In the genomic region with DNA sequence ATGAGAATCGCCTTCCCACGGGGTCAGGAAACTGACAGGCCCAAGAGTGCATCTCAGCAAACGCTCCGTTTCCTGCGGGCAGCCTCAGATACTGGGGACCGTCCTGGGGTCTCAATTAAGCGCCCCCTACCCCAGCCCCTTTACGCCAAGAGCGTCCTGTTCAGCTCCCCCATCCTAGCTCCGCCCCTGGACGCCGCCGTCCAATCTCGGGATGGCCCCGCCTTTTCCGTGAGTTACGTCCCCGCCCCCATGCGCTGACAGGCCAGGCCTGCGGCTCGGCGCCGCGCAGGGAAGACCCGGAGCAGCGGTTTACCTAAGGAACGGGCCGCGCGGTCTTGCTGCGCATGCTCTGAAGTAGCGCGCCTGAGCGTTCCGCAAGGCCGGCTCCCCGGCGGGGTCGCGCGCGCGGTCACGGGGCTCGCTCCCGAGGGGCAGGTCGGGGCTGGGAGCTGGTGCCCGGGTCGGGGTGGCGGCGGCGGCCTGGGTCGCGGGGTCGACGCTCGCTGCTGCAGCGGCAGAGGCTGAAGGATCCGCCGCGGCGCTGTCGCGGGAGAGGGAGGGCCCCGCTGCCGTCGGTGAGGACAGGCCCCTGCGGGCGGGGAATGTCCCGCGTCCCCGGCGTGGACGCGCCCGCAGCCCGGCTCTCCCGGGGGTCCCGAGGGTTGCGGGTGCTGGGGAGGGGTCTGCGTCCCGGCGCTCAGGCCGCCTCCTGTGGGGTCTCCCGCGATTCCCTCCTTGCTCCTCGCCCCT, we compare ENCODE assay signal across 8 cellular contexts. TPM values are rescaled to one million over a fixed set of nuclear protein-coding genes. Genes with fewer than 3 reads are reported as not detected.
DNase-seq lines count a peak whose midpoint lies in the region; ATAC-seq and TF ChIP-seq lines count a peak whose summit lies in the region.

A gene with protein sequence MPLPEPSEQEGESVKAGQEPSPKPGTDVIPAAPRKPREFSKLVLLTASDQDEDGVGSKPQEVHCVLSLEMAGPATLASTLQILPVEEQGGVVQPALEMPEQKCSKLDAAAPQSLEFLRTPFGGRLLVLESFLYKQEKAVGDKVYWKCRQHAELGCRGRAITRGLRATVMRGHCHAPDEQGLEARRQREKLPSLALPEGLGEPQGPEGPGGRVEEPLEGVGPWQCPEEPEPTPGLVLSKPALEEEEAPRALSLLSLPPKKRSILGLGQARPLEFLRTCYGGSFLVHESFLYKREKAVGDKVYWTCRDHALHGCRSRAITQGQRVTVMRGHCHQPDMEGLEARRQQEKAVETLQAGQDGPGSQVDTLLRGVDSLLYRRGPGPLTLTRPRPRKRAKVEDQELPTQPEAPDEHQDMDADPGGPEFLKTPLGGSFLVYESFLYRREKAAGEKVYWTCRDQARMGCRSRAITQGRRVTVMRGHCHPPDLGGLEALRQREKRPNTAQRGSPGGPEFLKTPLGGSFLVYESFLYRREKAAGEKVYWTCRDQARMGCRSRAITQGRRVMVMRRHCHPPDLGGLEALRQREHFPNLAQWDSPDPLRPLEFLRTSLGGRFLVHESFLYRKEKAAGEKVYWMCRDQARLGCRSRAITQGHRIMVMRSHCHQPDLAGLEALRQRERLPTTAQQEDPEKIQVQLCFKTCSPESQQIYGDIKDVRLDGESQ (plus strand): TSS at position 352 of the 750 bp plus-strand sequence. CDS start 17,755 bp downstream, outside the sequence.

- DNase-seq in DMS53 treated with DMSO at 0.1 percent for 48 hours (lab: John Stamatoyannopoulos, UW; ENCODE audit: unreplicated experiment), result peak; percentile 87
- peak; percentile 94 for DNase-seq in KG1 (lab: John Stamatoyannopoulos, UW)
- DNase-seq in activated T-cell treated with anti-CD3 and anti-CD28 coated beads, Interleukin-2, amount 50 U/mL, for 24 hours, result peak; percentile 99
- peak; percentile 58 for DNase-seq in epithelial cell of proximal tubule (ENCODE audit: low read depth)
- peak; percentile 96 to 98 for DNase-seq in stimulated activated CD8-positive, alpha-beta memory T cell treated with anti-CD3 and anti-CD28 coated beads, Interleukin-4, amount 100 ng/mL, for 4 hours (ENCODE audit: low read depth in 2 of 2, low spot score in 1 of 2)

- H3K9me3 ChIP-seq in mucosa of rectum (ENCODE audit: control insufficient read depth in 2 of 2, low read length in 2 of 2), result no peaks in the 10 kb centered on the region

- peak within 1 kb of the TSS; percentile 91 for H3K4me3 Mint-ChIP-seq in activated T-cell treated with anti-CD3 and anti-CD28 coated beads, Interleukin-2, amount 50 U/mL, for 24 hours

- H3K4me1 Mint-ChIP-seq in activated T-cell treated with anti-CD3 and anti-CD28 coated beads, Interleukin-2, amount 50 U/mL, for 24 hours (ENCODE audit: low read depth), result peaks cover 38% of the 10 kb centered on the region

- peaks cover 7% of the 10 kb centered on the region in 2 donors for H3K36me3 ChIP-seq in mucosa of rectum (ENCODE audit: control insufficient read depth in 2 of 2, insufficient read depth in 2 of 2, low read length in 2 of 2)

- ATAC-seq in GM21737 (IDR thresholded peaks at IDR 0.05; ENCODE audit: unreplicated experiment), result peak; percentile 89

- peaks cover 27% of the 10 kb centered on the region for H3K36me3 Mint-ChIP-seq in activated T-cell treated with anti-CD3 and anti-CD28 coated beads, Interleukin-2, amount 50 U/mL, for 24 hours (ENCODE audit: low read depth)

- H3K27me3 Mint-ChIP-seq in activated T-cell treated with anti-CD3 and anti-CD28 coated beads, Interleukin-2, amount 50 U/mL, for 24 hours, result no peaks in the 10 kb centered on the region

- H3K9me3 Mint-ChIP-seq in activated T-cell treated with anti-CD3 and anti-CD28 coated beads, Interleukin-2, amount 50 U/mL, for 24 hours, result no peaks in the 10 kb centered on the region

- no peaks in the 10 kb centered on the region for H3K27me3 ChIP-seq in mucosa of rectum (ENCODE audit: control insufficient read depth in 2 of 2, insufficient read depth in 2 of 2, low read length in 2 of 2)

- H3K4me3 ChIP-seq in epithelial cell of proximal tubule (ENCODE audit: low read depth, low read length) (peak within 1 kb of the TSS; percentile 86), mucosa of rectum (ENCODE audit: low read length in 2 of 2) (peak within 1 kb of the TSS; percentile 81 to 90)

- TF ChIP-seq CTCF in epithelial cell of proximal tubule (conservative IDR thresholded peaks at IDR 0.05; ENCODE audit: low read depth, low read length), result no peak

- H3K27ac Mint-ChIP-seq in activated T-cell treated with anti-CD3 and anti-CD28 coated beads, Interleukin-2, amount 50 U/mL, for 24 hours, result peak within 1 kb of the TSS; percentile 91

- peaks cover 9 to 12% of the 10 kb centered on the region in 2 donors for H3K4me1 ChIP-seq in mucosa of rectum (ENCODE audit: control insufficient read depth in 2 of 2, insufficient read depth in 2 of 2, low read length in 2 of 2)

- peak within 1 kb of the TSS; percentile 70 to 75 for H3K9ac ChIP-seq in mucosa of rectum (ENCODE audit: low read depth in 1 of 2, low read length in 2 of 2)

- peak within 1 kb of the TSS; percentile 66 to 75 for H3K27ac ChIP-seq in mucosa of rectum (ENCODE audit: low read depth in 2 of 2, low read length in 2 of 2)

TF ChIP-seq in PFSK-1, 5 proteins besides CTCF, POLR2A, EP300 and RAD21:
- TF ChIP-seq POLR2AphosphoS5 (IDR thresholded peaks at IDR 0.05; ENCODE audit: low read depth, low read length) (peak; percentile 78), SIN3A (IDR thresholded peaks at IDR 0.05; ENCODE audit: borderline replicate concordance, insufficient read depth, low read length) (0 out of 2 replicates have a peak, but pooled peaks have one; percentile 25), TAF1 (IDR thresholded peaks at IDR 0.05; ENCODE audit: borderline replicate concordance, insufficient read depth, low read length) (0 out of 2 replicates have a peak, but pooled peaks have one; percentile 49), FOXP2 (optimal IDR thresholded peaks at IDR 0.05; ENCODE audit: borderline replicate concordance, extremely low read depth, extremely low read length, insufficient read depth) (peak; percentile 93)
- TF ChIP-seq, protein P1, sequence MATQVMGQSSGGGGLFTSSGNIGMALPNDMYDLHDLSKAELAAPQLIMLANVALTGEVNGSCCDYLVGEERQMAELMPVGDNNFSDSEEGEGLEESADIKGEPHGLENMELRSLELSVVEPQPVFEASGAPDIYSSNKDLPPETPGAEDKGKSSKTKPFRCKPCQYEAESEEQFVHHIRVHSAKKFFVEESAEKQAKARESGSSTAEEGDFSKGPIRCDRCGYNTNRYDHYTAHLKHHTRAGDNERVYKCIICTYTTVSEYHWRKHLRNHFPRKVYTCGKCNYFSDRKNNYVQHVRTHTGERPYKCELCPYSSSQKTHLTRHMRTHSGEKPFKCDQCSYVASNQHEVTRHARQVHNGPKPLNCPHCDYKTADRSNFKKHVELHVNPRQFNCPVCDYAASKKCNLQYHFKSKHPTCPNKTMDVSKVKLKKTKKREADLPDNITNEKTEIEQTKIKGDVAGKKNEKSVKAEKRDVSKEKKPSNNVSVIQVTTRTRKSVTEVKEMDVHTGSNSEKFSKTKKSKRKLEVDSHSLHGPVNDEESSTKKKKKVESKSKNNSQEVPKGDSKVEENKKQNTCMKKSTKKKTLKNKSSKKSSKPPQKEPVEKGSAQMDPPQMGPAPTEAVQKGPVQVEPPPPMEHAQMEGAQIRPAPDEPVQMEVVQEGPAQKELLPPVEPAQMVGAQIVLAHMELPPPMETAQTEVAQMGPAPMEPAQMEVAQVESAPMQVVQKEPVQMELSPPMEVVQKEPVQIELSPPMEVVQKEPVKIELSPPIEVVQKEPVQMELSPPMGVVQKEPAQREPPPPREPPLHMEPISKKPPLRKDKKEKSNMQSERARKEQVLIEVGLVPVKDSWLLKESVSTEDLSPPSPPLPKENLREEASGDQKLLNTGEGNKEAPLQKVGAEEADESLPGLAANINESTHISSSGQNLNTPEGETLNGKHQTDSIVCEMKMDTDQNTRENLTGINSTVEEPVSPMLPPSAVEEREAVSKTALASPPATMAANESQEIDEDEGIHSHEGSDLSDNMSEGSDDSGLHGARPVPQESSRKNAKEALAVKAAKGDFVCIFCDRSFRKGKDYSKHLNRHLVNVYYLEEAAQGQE (IDR thresholded peaks at IDR 0.05; ENCODE audit: insufficient read depth in 1 of 2, low read depth in 2 of 2, low read length in 2 of 2), result no peak
TF ChIP-seq in PFSK-1: peak in this region for 4.

RNA-seq across cellular contexts. Expression of the gene that starts here (rescaled TPM):
- 50.5 TPM for polyA plus RNA-seq in PFSK-1 (2012; ENCODE audit: insufficient read length, low read depth)
- 28.0 and 47.1 TPM in 2 replicates for total RNA-seq in epithelial cell of proximal tubule

Comparison
In these comparisons a context has a peak if more than half of its experiments do, and no peak if none do; other contexts are left out.
1. Peak in every context shown above with its lines: DNase-seq, ATAC-seq, H3K4me3 ChIP-seq and H3K27ac ChIP-seq.